28 cellular contexts compared by ENCODE assay signal in genomic region chr20:48742912-48743680, GRCh38.
A peak's percentile ranks its signal among the peaks of the same experiment; 100 is the strongest.
DNase-seq lines count a peak whose midpoint lies in the region; ATAC-seq, FAIRE-seq and TF ChIP-seq lines count a peak whose summit lies in the region.
"Had no signal": no experiment of that assay in that cellular context is flagged by ENCODE, and none has a peak within 500 bp of the region (broad histone marks: within the 10 kb centered on the region; RNA-seq: fewer than 3 reads in every experiment).

No MANE protein-coding gene starts in this region.

- no peaks in the 10 kb centered on the region for H3K27me3 ChIP-seq in CD4-positive, alpha-beta memory T cell (ENCODE audit: insufficient read depth, low read length)
- H3K27me3 ChIP-seq in IMR-90 (ENCODE audit: control insufficient read depth, insufficient read depth, low read length) (peaks cover 3% of the 10 kb centered on the region; the same call in 1 of the 2 replicates), K562 (ENCODE audit: control insufficient read depth in 2 of 2, insufficient read depth in 2 of 2, low read length in 2 of 2) (no peaks in the 10 kb centered on the region)
- H3K27me3 ChIP-seq: BLaER1 treated with 17β-estradiol and CSF1 and Interleukin-3, amounts not matched to agents 10 nM and 100 nM; MG63; SJSA1; upper lobe of right lung had no signal

- no peak overlapping the region for H4K5ac ChIP-seq in IMR-90 (ENCODE audit: low read depth, low read length)

- no peak overlapping the region for H3K23ac ChIP-seq in IMR-90 (ENCODE audit: low read depth, low read length)

- intact Hi-C loops in CD4-positive, alpha-beta memory T cell (cut with micrococcal nuclease): no loop called here
- intact Hi-C loops in IMR-90 (cut with micrococcal nuclease): no loop called here
- intact Hi-C loops in K562 (cut with micrococcal nuclease): no loop called here
- intact Hi-C loops in natural killer cell (cut with micrococcal nuclease): no loop called here

- TF ChIP-seq CTCF in IMR-90 (conservative IDR thresholded peaks at IDR 0.05; ENCODE audit: low read depth, low read length): no peak
- TF ChIP-seq CTCF in K562 (IDR thresholded peaks at IDR 0.05 in 2 of 3, conservative IDR thresholded peaks at IDR 0.05 in 1 of 3; ENCODE audit: insufficient read depth in 2 of 3, low read depth in 1 of 3, low read length in 3 of 3): no peak
- TF ChIP-seq CTCF in natural killer cell (IDR thresholded peaks at IDR 0.05): no peak

- peak overlapping the region in 5 of 7 donors; percentile 19 to 84 (median 38) for H3K27ac Mint-ChIP-seq in CD4-positive, alpha-beta memory T cell
- H3K27ac Mint-ChIP-seq in natural killer cell: peak overlapping the region; percentile 54 to 78
- H3K27ac Mint-ChIP-seq: mesothelial cell of epicardium, T-cell had no signal

- dilution Hi-C loops in IMR-90 (cut with HindIII; ENCODE audit: low sequenced_read_pairs, unreplicated experiment): no loop called here

- no peak overlapping the region for H3K56ac ChIP-seq in IMR-90 (ENCODE audit: extremely low read depth, insufficient read depth, low read length)

- peak overlapping the region; percentile 8 for H2AFZ ChIP-seq in IMR-90 (replicated peaks; ENCODE audit: low read length, poor library complexity)
- H2AFZ ChIP-seq in K562 (ENCODE audit: low read depth, low read length): no peak overlapping the region

- H3K27ac ChIP-seq in CD4-positive, alpha-beta memory T cell (ENCODE audit: low read depth, low read length): no peak overlapping the region
- H3K27ac ChIP-seq in IMR-90 (ENCODE audit: insufficient read depth, low read length): no peak overlapping the region
- no peak overlapping the region for H3K27ac ChIP-seq in K562 (ENCODE audit: extremely low read depth, low read depth, low read length)
- H3K27ac ChIP-seq: SJSA1, upper lobe of right lung had no signal

- H3K4me2 ChIP-seq in IMR-90 (ENCODE audit: low read depth, low read length) (no peak overlapping the region), K562 (ENCODE audit: insufficient read depth, low read length) (no peak overlapping the region)

- no peak overlapping the region for H2BK15ac ChIP-seq in IMR-90 (ENCODE audit: low read depth, low read length)

- no peak for TF ChIP-seq POLR2A in IMR-90 (IDR thresholded peaks at IDR 0.05; ENCODE audit: low read depth, low read length)
- no peak for TF ChIP-seq POLR2A in K562 (conservative IDR thresholded peaks at IDR 0.05)

- H2BK120ac ChIP-seq in IMR-90 (ENCODE audit: low read depth, low read length): no peak overlapping the region

- WGBS in IMR-90 (ENCODE audit: extremely low coverage in 2 of 2, insufficient read length in 1 of 2), 2 experiments: 47% methylated on average over 2 of the region's 16 CpGs; no CpG with 5 or more reads in 1 of the 2 experiments
- WGBS in K562 (ENCODE audit: insufficient coverage, low coverage, missing lambda C conversion rate): 59% methylated on average over 16 of the region's 16 CpGs

- H3K4me3 ChIP-seq in CD4-positive, alpha-beta memory T cell (ENCODE audit: low read length in 2 of 2): no peak overlapping the region
- no peak overlapping the region for H3K4me3 ChIP-seq in IMR-90 (ENCODE audit: insufficient read depth, low read depth, low read length)
- H3K4me3 ChIP-seq in K562: no peak overlapping the region
- H3K4me3 ChIP-seq: BLaER1 treated with 17β-estradiol and CSF1 and Interleukin-3, amounts not matched to agents 10 nM and 100 nM; GM12878; HAP-1; MG63; SJSA1; upper lobe of right lung had no signal

- peaks cover 39 to 66% of the 10 kb centered on the region in 2 donors for H3K36me3 Mint-ChIP-seq in CD4-positive, alpha-beta memory T cell
- peaks cover 12% of the 10 kb centered on the region for H3K36me3 Mint-ChIP-seq in natural killer cell

- H3K14ac ChIP-seq in IMR-90 (replicated peaks; ENCODE audit: low read depth, low read length): no peak overlapping the region

- no peak overlapping the region for H4K8ac ChIP-seq in IMR-90 (ENCODE audit: low read depth in 2 of 2, low read length in 2 of 2)

- no peak for DNase-seq in CD4-positive, alpha-beta memory T cell
- no peak for DNase-seq in IMR-90
- DNase-seq in K562 (ENCODE audit: extremely low read depth in 1 of 4, low spot score in 3 of 4): no peak
- DNase-seq in natural killer cell: no peak
- DNase-seq in UCSD-AML1 (lab: John Stamatoyannopoulos, UW; ENCODE audit: unreplicated experiment): no peak
- DNase-seq in activated CD4-positive, CD25-positive, alpha-beta regulatory T cell (lab: John Stamatoyannopoulos, UW): no peak
- DNase-seq: activated CD4-positive, alpha-beta T cell treated with anti-CD3 and anti-CD28 coated beads for 1 hour; activated T-cell treated with anti-CD3 and anti-CD28 coated beads, Interleukin-2, amount 50 U/mL, for 4 hours; Calu3; caudate nucleus; KBM-7; MG63; naive thymus-derived CD4-positive, alpha-beta T cell; NCI-H1417; NCI-H2107; NCI-H748 treated with DMSO at 0.1 percent for 48 hours; RPMI8226; T-cell; upper lobe of right lung had no signal

- no peak overlapping the region for H2BK20ac ChIP-seq in IMR-90 (ENCODE audit: low read depth, low read length)

- no peak overlapping the region for H3K4ac ChIP-seq in IMR-90 (ENCODE audit: low read depth, low read length)

- in situ Hi-C loops in IMR-90 (cut with MboI; ENCODE audit: low sequenced_read_pairs): no loop called here
- in situ Hi-C loops in K562 (cut with MboI): no loop called here

- no peaks in the 10 kb centered on the region for H3K9me1 ChIP-seq in IMR-90 (ENCODE audit: insufficient read depth, low read length)
- no peaks in the 10 kb centered on the region for H3K9me1 ChIP-seq in K562 (ENCODE audit: control insufficient read depth, insufficient read depth, low read length)

- H2BK5ac ChIP-seq in IMR-90 (ENCODE audit: low read depth, low read length, poor library complexity, severe bottlenecking): no peak overlapping the region

- no peaks in the 10 kb centered on the region for H3K27me3 Mint-ChIP-seq in CD4-positive, alpha-beta memory T cell
- H3K27me3 Mint-ChIP-seq in natural killer cell (ENCODE audit: low read depth in 2 of 2): no peaks in the 10 kb centered on the region
- H3K27me3 Mint-ChIP-seq: naive thymus-derived CD4-positive, alpha-beta T cell; T-cell had no signal

- no peaks in the 10 kb centered on the region for H3K79me1 ChIP-seq in IMR-90 (ENCODE audit: low read depth in 1 of 2, low read length in 2 of 2)

- no peak overlapping the region for H3K18ac ChIP-seq in IMR-90 (ENCODE audit: low read depth, low read length)

- no peak overlapping the region for H2AK5ac ChIP-seq in IMR-90 (ENCODE audit: low read depth, low read length)

- no peaks in the 10 kb centered on the region for H3K79me2 ChIP-seq in K562 (ENCODE audit: control insufficient read depth, insufficient read depth, low read length)

- BruUV-seq in IMR-90 (replicated peaks; lab: Mats Ljungman, UMichigan) (no TSS peak), K562 (replicated peaks; lab: Mats Ljungman, UMichigan) (no TSS peak)

- peaks cover 28 to 58% (median 47%) of the 10 kb centered on the region in 4 donors for H3K4me1 Mint-ChIP-seq in CD4-positive, alpha-beta memory T cell
- peaks cover 56 to 60% of the 10 kb centered on the region in 2 donors for H3K4me1 Mint-ChIP-seq in natural killer cell

- no peak overlapping the region for H2AK9ac ChIP-seq in IMR-90 (replicated peaks; ENCODE audit: low read depth, low read length, poor library complexity)

- H4K91ac ChIP-seq in IMR-90 (ENCODE audit: insufficient read depth, low read depth, low read length): no peak overlapping the region

- CTCF ChIA-PET in CD4-positive, alpha-beta memory T cell (lab: Charles Lee; ENCODE audit: partially characterized antibody): no interaction called here
- CTCF ChIA-PET in IMR-90 (lab: Yijun Ruan, JAX): interaction anchor here (0.6 kb wide), 1 partner anchor 179 kb away, joined by 3 read pairs; no protein-coding TSS in a partner anchor
- CTCF ChIA-PET in K562 (lab: Yijun Ruan, JAX; ENCODE audit: low intra/inter-chr PET ratio): no interaction called here

- TF ChIP-seq EP300 in K562 (IDR thresholded peaks at IDR 0.05; ENCODE audit: low read length): no peak

- TF ChIP-seq RAD21 in IMR-90 (IDR thresholded peaks at IDR 0.05; ENCODE audit: low read length) (no peak), K562 (CRISPR knock-in tag; conservative IDR thresholded peaks at IDR 0.05 in 1 of 2, IDR thresholded peaks at IDR 0.05 in 1 of 2) (no peak)

- no peaks in the 10 kb centered on the region for H3K9me3 ChIP-seq in CD4-positive, alpha-beta memory T cell (ENCODE audit: control insufficient read depth in 1 of 2, low read length in 2 of 2)
- H3K9me3 ChIP-seq in IMR-90 (ENCODE audit: control insufficient read depth, insufficient read depth, low read length) (no peaks in the 10 kb centered on the region), K562 (replicated peaks; ENCODE audit: control insufficient read depth, insufficient read depth, low read depth, low read length) (no peaks in the 10 kb centered on the region)
- H3K9me3 ChIP-seq: BLaER1 treated with 17β-estradiol and CSF1 and Interleukin-3, amounts not matched to agents 10 nM and 100 nM; HAP-1; MG63; SJSA1; upper lobe of right lung had no signal

- peaks cover 0 to 2% (median 0%) of the 10 kb centered on the region in 8 donors for H3K9me3 Mint-ChIP-seq in CD4-positive, alpha-beta memory T cell
- no peaks in the 10 kb centered on the region for H3K9me3 Mint-ChIP-seq in natural killer cell
- H3K9me3 Mint-ChIP-seq: activated naive CD4-positive, alpha-beta T cell treated with anti-CD3 and anti-CD28 coated beads, Interleukin-2, amount 50 U/mL, for 72 hours; activated T-cell treated with anti-CD3 and anti-CD28 coated beads, Interleukin-2, amount 50 U/mL, for 4 hours; mesothelial cell of epicardium; naive thymus-derived CD4-positive, alpha-beta T cell; T-cell had no signal

- H3K36me3 ChIP-seq in CD4-positive, alpha-beta memory T cell (ENCODE audit: insufficient read depth, low read length): peaks cover 43% of the 10 kb centered on the region
- H3K36me3 ChIP-seq in IMR-90 (ENCODE audit: control insufficient read depth, insufficient read depth, low read length) (no peaks in the 10 kb centered on the region), K562 (ENCODE audit: control insufficient read depth, insufficient read depth, low read length) (peaks cover 2% of the 10 kb centered on the region; the same call in 1 of the 3 replicates)
- H3K36me3 ChIP-seq: HAP-1, MG63, upper lobe of right lung had no signal

- H3K4me1 ChIP-seq in CD4-positive, alpha-beta memory T cell (ENCODE audit: insufficient read depth, low read length): peaks cover 40% of the 10 kb centered on the region
- H3K4me1 ChIP-seq in IMR-90 (ENCODE audit: control insufficient read depth, insufficient read depth, low read length) (no peaks in the 10 kb centered on the region), K562 (replicated peaks in 1 of 2; ENCODE audit: control insufficient read depth in 2 of 2, insufficient read depth in 2 of 2, low read length in 2 of 2) (peaks cover 0 to 6% of the 10 kb centered on the region in 2 experiments; a peak in 1 of 5 replicates)
- H3K4me1 ChIP-seq: SJSA1 had no signal

- H4K20me1 ChIP-seq in IMR-90 (ENCODE audit: insufficient read depth, low read length) (no peaks in the 10 kb centered on the region), K562 (replicated peaks; ENCODE audit: control insufficient read depth, insufficient read depth, low read length) (no peaks in the 10 kb centered on the region)

- ATAC-seq in IMR-90 (ENCODE audit: low read depth) (no peak), K562 (no peak), natural killer cell (no peak), GM19455 (IDR thresholded peaks at IDR 0.05; ENCODE audit: unreplicated experiment) (no peak)
- ATAC-seq: activated naive CD4-positive, alpha-beta T cell treated with anti-CD3 and anti-CD28 coated beads, Interleukin-2, amount 50 U/mL, for 72 hours; activated T-cell treated with anti-CD3 and anti-CD28 coated beads, Interleukin-2, amount 50 U/mL, for 4 hours; GM12878; naive thymus-derived CD4-positive, alpha-beta T cell; T-cell; upper lobe of right lung had no signal

- no peak overlapping the region for H3K4me3 Mint-ChIP-seq in CD4-positive, alpha-beta memory T cell
- no peak overlapping the region for H3K4me3 Mint-ChIP-seq in natural killer cell
- H3K4me3 Mint-ChIP-seq: activated T-cell treated with anti-CD3 and anti-CD28 coated beads, Interleukin-2, amount 50 U/mL, for 4 hours; mesothelial cell of epicardium; naive thymus-derived CD4-positive, alpha-beta T cell had no signal

- FAIRE-seq in K562 (lab: Jason Lieb, UNC): no peak
- FAIRE-seq: endothelial cell of umbilical vein, GM12878, islet of Langerhans had no signal

- POLR2A ChIA-PET in CD4-positive, alpha-beta memory T cell (lab: Charles Lee; ENCODE audit: partially characterized antibody): interaction anchor here (1.2 to 1.3 kb wide), 2 partner anchors 18 to 86 kb away, joined by 3 to 4 read pairs; no protein-coding TSS in a partner anchor
- POLR2A ChIA-PET in IMR-90 (lab: Charles Lee; ENCODE audit: unreplicated experiment): no interaction called here
- POLR2A ChIA-PET in K562 (lab: Yijun Ruan, JAX): no interaction called here

- H3K9ac ChIP-seq in IMR-90 (ENCODE audit: low read depth, low read length): no peak overlapping the region
- H3K9ac ChIP-seq in K562 (ENCODE audit: insufficient read depth in 1 of 2, low read depth in 2 of 2, low read length in 2 of 2): no peak overlapping the region
- H3K9ac ChIP-seq: BLaER1 treated with 17β-estradiol and CSF1 and Interleukin-3, amounts not matched to agents 10 nM and 100 nM had no signal
